Comparison of ENCODE assay signal across 2 cellular contexts in genomic region chr4:122766950-122767349, GRCh38.
TF ChIP-seq lines count a peak whose summit lies in the region.

No MANE protein-coding gene starts in this region.

TF ChIP-seq in K562, 482 proteins besides CTCF, POLR2A, EP300 and RAD21 (continues in another document):
- TF ChIP-seq CEBPB (tag; IDR thresholded peaks at IDR 0.05) (peak; percentile 74), CTBP1 (IDR thresholded peaks at IDR 0.05; ENCODE audit: borderline replicate concordance) (peak; percentile 77), MTA2 (IDR thresholded peaks at IDR 0.05; ENCODE audit: low read depth) (0 out of 2 replicates have a peak, but pooled peaks have one; percentile 26), ZNF316 (IDR thresholded peaks at IDR 0.05) (no peak), CBFA2T3 (IDR thresholded peaks at IDR 0.05) (peak; percentile 90), EGR1 (conservative IDR thresholded peaks at IDR 0.05) (no peak), ZNF224 (CRISPR knock-in tag; IDR thresholded peaks at IDR 0.05) (no peak), TAF7 (tag; IDR thresholded peaks at IDR 0.05) (no peak), SMARCA4 (IDR thresholded peaks at IDR 0.05) (peak; percentile 49; the same call in 1 of the 2 replicates), TEAD4 (IDR thresholded peaks at IDR 0.05; ENCODE audit: low read length) (peak; percentile 69; the same call in 1 of the 2 replicates), TEAD4 (CRISPR knock-in tag; IDR thresholded peaks at IDR 0.05; ENCODE audit: borderline replicate concordance) (no peak), THAP12 (CRISPR knock-in tag; IDR thresholded peaks at IDR 0.05) (no peak), NR3C1 (CRISPR knock-in tag; IDR thresholded peaks at IDR 0.05) (no peak), CEBPG (CRISPR knock-in tag; IDR thresholded peaks at IDR 0.05) (no peak), CEBPG (tag; conservative IDR thresholded peaks at IDR 0.05 in 1 of 2, IDR thresholded peaks at IDR 0.05 in 1 of 2) (no peak), MGA (IDR thresholded peaks at IDR 0.05) (no peak), MEF2D (tag; conservative IDR thresholded peaks at IDR 0.05; ENCODE audit: low read depth) (no peak)

TF ChIP-seq in HepG2, 621 proteins besides CTCF, POLR2A, EP300 and RAD21 (continues in another document):
- TF ChIP-seq ZNF737 (CRISPR knock-in tag; IDR thresholded peaks at IDR 0.05; ENCODE audit: borderline replicate concordance): no peak
- TF ChIP-seq ZNF451 (CRISPR knock-in tag; IDR thresholded peaks at IDR 0.05): no peak
- no peak for TF ChIP-seq YY1 (IDR thresholded peaks at IDR 0.05; ENCODE audit: insufficient read depth, insufficient replicate concordance, low read depth, low read length)
- no peak for TF ChIP-seq MTA1 (CRISPR knock-in tag; IDR thresholded peaks at IDR 0.05; ENCODE audit: borderline replicate concordance)
- peak; percentile 54; the same call in 1 of the 2 replicates for TF ChIP-seq ZNF317 (CRISPR knock-in tag; IDR thresholded peaks at IDR 0.05)
- no peak for TF ChIP-seq MAF1 (CRISPR knock-in tag; IDR thresholded peaks at IDR 0.05; ENCODE audit: borderline replicate concordance)
- no peak for TF ChIP-seq ZNF687 (CRISPR knock-in tag; IDR thresholded peaks at IDR 0.05)
- TF ChIP-seq NCOR1 (IDR thresholded peaks at IDR 0.05; ENCODE audit: borderline replicate concordance, low read length): peak; percentile 74
- TF ChIP-seq ZBTB7B (CRISPR knock-in tag; IDR thresholded peaks at IDR 0.05): peak; percentile 75
- peak; percentile 90 for TF ChIP-seq GATAD2A (CRISPR knock-in tag; IDR thresholded peaks at IDR 0.05)
- no peak; the same call in 1 of the 2 replicates for TF ChIP-seq KDM1A (CRISPR knock-in tag; IDR thresholded peaks at IDR 0.05)
- TF ChIP-seq ESRRA (CRISPR knock-in tag; IDR thresholded peaks at IDR 0.05; ENCODE audit: low read depth): no peak
- no peak for TF ChIP-seq ZNF761 (CRISPR knock-in tag; conservative IDR thresholded peaks at IDR 0.05)
- TF ChIP-seq ARID3A (IDR thresholded peaks at IDR 0.05; ENCODE audit: low read depth, low read length): peak; percentile 58; the same call in 1 of the 2 replicates
- no peak for TF ChIP-seq ZFP91 (CRISPR knock-in tag; IDR thresholded peaks at IDR 0.05; ENCODE audit: borderline replicate concordance)
- peak; percentile 65; the same call in 1 of the 2 replicates for TF ChIP-seq ZSCAN21 (CRISPR knock-in tag; IDR thresholded peaks at IDR 0.05; ENCODE audit: borderline replicate concordance)
- no peak for TF ChIP-seq ARHGAP35 (CRISPR knock-in tag; IDR thresholded peaks at IDR 0.05; ENCODE audit: borderline replicate concordance)
- TF ChIP-seq ZNF800 (CRISPR knock-in tag; IDR thresholded peaks at IDR 0.05): 0 out of 2 replicates have a peak, but pooled peaks have one; percentile 40
- TF ChIP-seq ZBTB20 (CRISPR knock-in tag; IDR thresholded peaks at IDR 0.05; ENCODE audit: borderline replicate concordance, low read depth): peak; percentile 63; the same call in 1 of the 2 replicates
- TF ChIP-seq SNAPC4 (CRISPR knock-in tag; IDR thresholded peaks at IDR 0.05): no peak
- no peak for TF ChIP-seq ZNF713 (CRISPR knock-in tag; IDR thresholded peaks at IDR 0.05)
- no peak for TF ChIP-seq GLI4 (CRISPR knock-in tag; IDR thresholded peaks at IDR 0.05; ENCODE audit: borderline replicate concordance)
- no peak for TF ChIP-seq ZNF225 (CRISPR knock-in tag; IDR thresholded peaks at IDR 0.05)
- no peak for TF ChIP-seq SKI (IDR thresholded peaks at IDR 0.05; ENCODE audit: partially characterized antibody)
- peak; percentile 86 for TF ChIP-seq ARID5B (CRISPR knock-in tag; IDR thresholded peaks at IDR 0.05)
- no peak for TF ChIP-seq ZNF616 (CRISPR knock-in tag; IDR thresholded peaks at IDR 0.05; ENCODE audit: low read depth)
- TF ChIP-seq ZMYM4 (CRISPR knock-in tag; IDR thresholded peaks at IDR 0.05): peak; percentile 96
- TF ChIP-seq ATRX (CRISPR knock-in tag; IDR thresholded peaks at IDR 0.05; ENCODE audit: borderline replicate concordance): no peak
- TF ChIP-seq TFAP4 (IDR thresholded peaks at IDR 0.05; ENCODE audit: borderline replicate concordance, low read depth): no peak; the same call in 1 of the 2 replicates
- 0 out of 2 replicates have a peak, but pooled peaks have one; percentile 33 for TF ChIP-seq PPARG (CRISPR knock-in tag; conservative IDR thresholded peaks at IDR 0.05)
- TF ChIP-seq HMGA1 (CRISPR knock-in tag; conservative IDR thresholded peaks at IDR 0.05): no peak
- TF ChIP-seq ZNF607 (CRISPR knock-in tag; IDR thresholded peaks at IDR 0.05; ENCODE audit: borderline replicate concordance): no peak
